Comparison of ENCODE assay signal across 19 cellular contexts in the genomic region with DNA sequence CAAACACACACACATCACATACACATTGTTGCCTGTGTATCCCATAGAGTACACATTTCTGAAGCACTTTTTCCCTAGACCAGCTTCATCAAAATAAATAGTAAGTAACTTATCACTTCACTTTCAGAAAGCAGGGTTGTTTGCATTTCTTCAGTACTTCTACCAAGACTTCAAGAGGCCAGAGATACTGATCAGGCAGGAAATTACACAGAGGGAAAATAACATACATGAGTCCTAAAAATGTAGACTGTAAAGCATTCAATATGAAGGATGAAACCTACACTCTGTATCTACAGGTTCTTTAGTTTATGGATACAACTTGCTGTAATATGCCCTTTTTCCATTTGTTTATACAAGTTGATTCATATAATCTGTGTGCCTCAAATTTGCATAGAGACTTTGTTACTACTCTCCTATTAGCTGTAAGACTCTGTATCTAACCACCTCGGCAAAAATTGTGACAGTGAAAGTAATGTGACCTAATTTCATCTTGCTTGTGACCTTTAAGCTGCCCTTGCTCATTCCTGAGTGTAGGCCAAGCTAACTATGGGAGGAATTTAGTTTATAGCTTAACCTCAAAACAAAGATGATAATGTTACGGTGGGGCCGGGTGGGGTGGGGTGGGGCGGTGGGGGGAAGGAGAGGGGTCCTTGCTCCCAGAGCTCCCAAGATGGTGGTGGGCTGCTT.
"Had no signal": no experiment of that assay in that cellular context is flagged by ENCODE, and none has a peak within 500 bp of the region (broad histone marks: within the 10 kb centered on the region; RNA-seq: fewer than 3 reads in every experiment).

No MANE protein-coding gene starts in this region.

- H3K27ac ChIP-seq: brain microvascular endothelial cell, coronary artery, gastrocnemius medialis, left ventricle myocardium inferior, SJSA1, skin epidermis, stomach had no signal

- DNase-seq: activated CD4-positive, alpha-beta T cell treated with anti-CD3 and anti-CD28 coated beads for 4 hours; activated CD8-positive, alpha-beta memory T cell treated with anti-CD3 and anti-CD28 coated beads, Interleukin-2, amount 50 U/mL, for 4 hours; activated naive CD4-positive, alpha-beta T cell treated with anti-CD3 and anti-CD28 coated beads for 36 hours; activated T-cell treated with anti-CD3 and anti-CD28 coated beads, Interleukin-2, amount 50 U/mL, for 4 hours; aorta; brain microvascular endothelial cell; gastrocnemius medialis; head of caudate nucleus; kidney; left ventricle myocardium inferior; natural killer cell; posterior cingulate gyrus; stomach had no signal

- H3K9me3 Mint-ChIP-seq: activated naive CD4-positive, alpha-beta T cell treated with anti-CD3 and anti-CD28 coated beads for 36 hours; activated T-cell treated with anti-CD3 and anti-CD28 coated beads, Interleukin-2, amount 50 U/mL, for 4 hours; central memory CD8-positive, alpha-beta T cell; memory B cell; type B pancreatic cell had no signal

- H3K27me3 ChIP-seq: brain microvascular endothelial cell, gastrocnemius medialis, SJSA1, stomach had no signal

- H3K4me1 ChIP-seq: gastrocnemius medialis, left ventricle myocardium inferior had no signal

- H3K4me3 ChIP-seq: coronary artery, gastrocnemius medialis, left ventricle myocardium inferior, SJSA1, skin epidermis, stomach had no signal

- ATAC-seq: activated T-cell treated with anti-CD3 and anti-CD28 coated beads, Interleukin-2, amount 50 U/mL, for 4 hours; gastrocnemius medialis; natural killer cell had no signal

- H3K4me3 Mint-ChIP-seq: activated naive CD4-positive, alpha-beta T cell treated with anti-CD3 and anti-CD28 coated beads for 36 hours; activated T-cell treated with anti-CD3 and anti-CD28 coated beads, Interleukin-2, amount 50 U/mL, for 4 hours; central memory CD8-positive, alpha-beta T cell; memory B cell; natural killer cell; type B pancreatic cell had no signal

- H3K36me3 ChIP-seq: brain microvascular endothelial cell, gastrocnemius medialis, left ventricle myocardium inferior, SJSA1, stomach had no signal

- H3K9me3 ChIP-seq: gastrocnemius medialis, left ventricle myocardium inferior, stomach had no signal

- H3K27me3 Mint-ChIP-seq: central memory CD8-positive, alpha-beta T cell; memory B cell; type B pancreatic cell had no signal

- H3K36me3 Mint-ChIP-seq: memory B cell, natural killer cell, type B pancreatic cell had no signal

- H3K4me1 Mint-ChIP-seq: central memory CD8-positive, alpha-beta T cell; memory B cell; natural killer cell had no signal

- H3K27ac Mint-ChIP-seq: activated naive CD4-positive, alpha-beta T cell treated with anti-CD3 and anti-CD28 coated beads for 36 hours; memory B cell; natural killer cell; type B pancreatic cell had no signal
